In genomic region chr3:56702487-56703315, GRCh38 we compare ENCODE assay signal across 8 cellular contexts. TPM values are rescaled to one million over a fixed set of nuclear protein-coding genes. Genes with fewer than 3 reads are reported as not detected.
DNase-seq lines count a peak whose midpoint lies in the region; ATAC-seq and TF ChIP-seq lines count a peak whose summit lies in the region.

No MANE protein-coding gene starts in this region.

- ATAC-seq in GM19395 (IDR thresholded peaks at IDR 0.05; ENCODE audit: unreplicated experiment) (no peak), GM21576 (IDR thresholded peaks at IDR 0.05; ENCODE audit: unreplicated experiment) (no peak)

- CTCF ChIA-PET in activated naive CD4-positive, alpha-beta T cell treated with anti-CD3 and anti-CD28 coated beads, Interleukin-2, amount 10 ng/mL, durations not matched to agents 7 days and 5 days (lab: Charles Lee): interaction anchor here (0.6 to 10.5 kb wide), 20 partner anchors 10 to 920 kb away, joined by 3 to 232 read pairs (median 4); partner anchors contain the start of genes ARHGEF3 and TASOR

- H3K9me3 Mint-ChIP-seq in activated naive CD4-positive, alpha-beta T cell treated with anti-CD3 and anti-CD28 coated beads, Interleukin-2, amount 10 ng/mL, durations not matched to agents 7 days and 5 days: peaks cover 3% of the 10 kb centered on the region
- no peaks in the 10 kb centered on the region for H3K9me3 Mint-ChIP-seq in glutamatergic neuron (ENCODE audit: unreplicated experiment)

- H3K4me3 Mint-ChIP-seq in activated naive CD4-positive, alpha-beta T cell treated with anti-CD3 and anti-CD28 coated beads, Interleukin-2, amount 10 ng/mL, durations not matched to agents 7 days and 5 days: no peak overlapping the region
- no peak overlapping the region for H3K4me3 Mint-ChIP-seq in glutamatergic neuron (ENCODE audit: unreplicated experiment)

- H3K27ac Mint-ChIP-seq in activated naive CD4-positive, alpha-beta T cell treated with anti-CD3 and anti-CD28 coated beads, Interleukin-2, amount 10 ng/mL, durations not matched to agents 7 days and 5 days: no peak overlapping the region
- H3K27ac Mint-ChIP-seq in glutamatergic neuron (ENCODE audit: unreplicated experiment): no peak overlapping the region

- peaks cover 4% of the 10 kb centered on the region for H3K36me3 Mint-ChIP-seq in activated naive CD4-positive, alpha-beta T cell treated with anti-CD3 and anti-CD28 coated beads, Interleukin-2, amount 10 ng/mL, durations not matched to agents 7 days and 5 days
- H3K36me3 Mint-ChIP-seq in glutamatergic neuron (ENCODE audit: unreplicated experiment): no peaks in the 10 kb centered on the region

- H3K27me3 ChIP-seq in HL-60 (ENCODE audit: insufficient read depth, poor library complexity, severe bottlenecking): no peaks in the 10 kb centered on the region
- H3K27me3 ChIP-seq in prostate gland (replicated peaks; ENCODE audit: insufficient read depth): no peaks in the 10 kb centered on the region

- intact Hi-C loops in prostate gland (cut with DNase I): loop anchor here (1.0 to 10.0 kb wide), 4 partner anchors 96 to 522 kb away; partner anchors contain the start of gene APPL1

- H3K27ac ChIP-seq in HL-60 (replicated peaks) (no peak overlapping the region), prostate gland (no peak overlapping the region)

- H3K36me3 ChIP-seq in prostate gland: no peaks in the 10 kb centered on the region

- H3K9me3 ChIP-seq in prostate gland: no peaks in the 10 kb centered on the region

- H3K4me1 ChIP-seq in prostate gland (replicated peaks): no peaks in the 10 kb centered on the region

- TF ChIP-seq POLR2A in prostate gland (IDR thresholded peaks at IDR 0.05): no peak

- WGBS in prostate gland: 11% methylated on average over 5 of the region's 5 CpGs

- peaks cover 33% of the 10 kb centered on the region for H3K4me1 Mint-ChIP-seq in activated naive CD4-positive, alpha-beta T cell treated with anti-CD3 and anti-CD28 coated beads, Interleukin-2, amount 10 ng/mL, durations not matched to agents 7 days and 5 days
- no peaks in the 10 kb centered on the region for H3K4me1 Mint-ChIP-seq in glutamatergic neuron (ENCODE audit: low read depth, unreplicated experiment)

- peaks cover 7% of the 10 kb centered on the region for H3K27me3 Mint-ChIP-seq in activated naive CD4-positive, alpha-beta T cell treated with anti-CD3 and anti-CD28 coated beads, Interleukin-2, amount 10 ng/mL, durations not matched to agents 7 days and 5 days
- no peaks in the 10 kb centered on the region for H3K27me3 Mint-ChIP-seq in glutamatergic neuron (ENCODE audit: unreplicated experiment)

- no peak overlapping the region for H3K4me3 ChIP-seq in HL-60 (replicated peaks; ENCODE audit: insufficient read depth, low read length)
- no peak overlapping the region for H3K4me3 ChIP-seq in prostate gland

- peak; percentile 28 for DNase-seq in DMS 273 treated with DMSO at 0.1 percent for 48 hours (lab: John Stamatoyannopoulos, UW)
- peak in 1 of 2 experiments; percentile 56 for DNase-seq in HL-60 (ENCODE audit: low read depth in 1 of 2, low spot score in 1 of 2)
- DNase-seq in NOMO-1 treated with dmso at 0.1 percent for 144 hours (lab: John Stamatoyannopoulos, UW; ENCODE audit: unreplicated experiment): peak; percentile 5
- DNase-seq in activated naive CD4-positive, alpha-beta T cell treated with anti-CD3 and anti-CD28 coated beads, Interleukin-2, amount 10 ng/mL, durations not matched to agents 7 days and 5 days: peak; percentile 63
- no peak for DNase-seq in glutamatergic neuron
- peak; percentile 57 for DNase-seq in prostate gland (ENCODE audit: low spot score)

- TF ChIP-seq CTCF in HL-60 (IDR thresholded peaks at IDR 0.05; ENCODE audit: insufficient read depth, low read length) (peak; percentile 72), glutamatergic neuron (IDR thresholded peaks at IDR 0.05; ENCODE audit: partially characterized antibody, unreplicated experiment) (peak; percentile 86), prostate gland (IDR thresholded peaks at IDR 0.05) (peak; percentile 75 to 94 (median 87))

RNA-seq across cellular contexts. Expression of gene TASOR, which starts 19.6 kb away (rescaled TPM):
- total RNA-seq in glutamatergic neuron (ENCODE audit: unreplicated experiment): 45.6 TPM
- total RNA-seq in prostate gland: 100 to 1,000 TPM in 1 of 2 donors, 10 to 100 TPM in 1; 56.5 to 120 TPM
